ENCODE assay signal across 9 cellular contexts in the genomic region with DNA sequence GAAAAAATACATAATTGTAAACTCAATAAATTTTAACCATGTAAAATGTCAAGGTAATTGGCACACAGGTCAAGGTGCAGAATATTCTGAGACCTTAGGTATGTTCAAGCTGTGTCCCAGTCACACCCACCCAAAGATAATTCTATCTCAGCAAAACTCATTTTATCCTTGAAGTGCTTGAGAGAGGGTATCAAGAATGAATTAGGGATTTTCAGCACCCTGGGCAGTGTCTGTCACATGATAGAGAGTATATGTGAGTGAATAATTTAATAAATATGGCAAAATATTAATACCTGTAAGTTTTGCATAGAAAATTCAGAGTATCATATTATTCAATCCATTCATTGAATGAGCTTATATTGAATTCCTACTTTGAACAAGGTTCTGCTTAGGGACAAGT.
"Had no signal": no experiment of that assay in that cellular context is flagged by ENCODE, and none has a peak within 500 bp of the region (broad histone marks: within the 10 kb centered on the region; RNA-seq: fewer than 3 reads in every experiment).

No MANE protein-coding gene starts in this region.

- H3K4me3 ChIP-seq: GM23248, GM23338, HAP-1 had no signal

- H2AFZ ChIP-seq: GM23248, GM23338 had no signal

- ATAC-seq: GM23338, HCT116 had no signal

- H3K9me3 ChIP-seq: HAP-1 had no signal

- H3K36me3 ChIP-seq: HAP-1 had no signal

- H3K4me2 ChIP-seq: GM23338 had no signal

- DNase-seq: GM23248, GOT3, H7, H9, HCEC 1CT, HFFc6 had no signal

- H3K9ac ChIP-seq: GM23248 had no signal

- H3K27ac ChIP-seq: GM23248 had no signal

- H3K4me1 ChIP-seq: HAP-1 had no signal
